Comparison of ENCODE assay signal across 11 cellular contexts in the genomic region with DNA sequence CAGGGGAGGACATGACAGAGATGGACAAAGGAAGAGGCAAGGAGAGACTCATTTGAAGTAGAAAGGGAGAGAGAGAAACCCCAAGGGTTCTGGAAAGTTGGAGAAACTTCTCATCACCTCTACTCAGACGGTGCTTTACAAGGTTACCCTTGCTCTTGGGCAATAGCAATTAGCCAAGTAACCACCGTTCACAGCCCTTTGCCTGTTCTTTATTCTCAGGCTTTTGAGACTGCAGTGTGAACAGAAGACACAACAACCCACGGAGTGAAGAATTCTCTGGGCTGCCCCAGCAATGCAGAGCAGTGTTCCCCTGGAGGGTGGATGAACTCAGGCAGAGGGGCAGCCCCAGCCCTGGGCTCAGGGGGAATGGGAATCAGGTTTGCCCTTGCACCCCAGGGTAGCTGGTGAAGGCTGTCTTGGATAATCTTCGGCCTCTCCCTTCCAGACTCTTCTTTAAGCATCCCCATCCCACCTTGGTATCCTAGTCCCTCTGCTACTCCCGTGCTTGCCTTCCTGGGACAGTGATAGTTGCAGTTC.
DNase-seq lines count a peak whose midpoint lies in the region; ATAC-seq lines count a peak whose summit lies in the region.
"Had no signal": no experiment of that assay in that cellular context is flagged by ENCODE, and none has a peak within 500 bp of the region (broad histone marks: within the 10 kb centered on the region; RNA-seq: fewer than 3 reads in every experiment).

No MANE protein-coding gene starts in this region.

- ATAC-seq in HG03521 (IDR thresholded peaks at IDR 0.05; ENCODE audit: unreplicated experiment) (no peak), HG02642 (IDR thresholded peaks at IDR 0.05; ENCODE audit: poor library complexity, unreplicated experiment) (no peak)

- peak; percentile 47 for DNase-seq in EH (ENCODE audit: low read depth)
- DNase-seq in amniotic epithelial cell (ENCODE audit: low read depth): peak; percentile 88
- peak; percentile 39 for DNase-seq in iris pigment epithelial cell (ENCODE audit: low read depth)
- peak; percentile 87 for DNase-seq in renal cortical epithelial cell (ENCODE audit: low read depth)
- DNase-seq in kidney tubule cell (ENCODE audit: low spot score): no peak
- no peak for DNase-seq in activated CD4-positive, CD25-positive, alpha-beta regulatory T cell (lab: John Stamatoyannopoulos, UW)
- DNase-seq: activated CD4-positive, alpha-beta memory T cell treated with anti-CD3 and anti-CD28 coated beads for 36 hours; activated naive CD4-positive, alpha-beta T cell treated with anti-CD3 and anti-CD28 coated beads, Interleukin-2, amount 50 U/mL, for 16 hours; Karpas-422 had no signal

Comparison
In these comparisons a context has a peak if more than half of its experiments do, and no peak if none do; other contexts are left out.
1. DNase-seq: peak in EH (single experiment), amniotic epithelial cell (single experiment), iris pigment epithelial cell (single experiment) and renal cortical epithelial cell (single experiment); none in kidney tubule cell (single experiment) and activated CD4-positive, CD25-positive, alpha-beta regulatory T cell (0 of 4).